ENCODE assay signal across 1 cellular context in the genomic region with DNA sequence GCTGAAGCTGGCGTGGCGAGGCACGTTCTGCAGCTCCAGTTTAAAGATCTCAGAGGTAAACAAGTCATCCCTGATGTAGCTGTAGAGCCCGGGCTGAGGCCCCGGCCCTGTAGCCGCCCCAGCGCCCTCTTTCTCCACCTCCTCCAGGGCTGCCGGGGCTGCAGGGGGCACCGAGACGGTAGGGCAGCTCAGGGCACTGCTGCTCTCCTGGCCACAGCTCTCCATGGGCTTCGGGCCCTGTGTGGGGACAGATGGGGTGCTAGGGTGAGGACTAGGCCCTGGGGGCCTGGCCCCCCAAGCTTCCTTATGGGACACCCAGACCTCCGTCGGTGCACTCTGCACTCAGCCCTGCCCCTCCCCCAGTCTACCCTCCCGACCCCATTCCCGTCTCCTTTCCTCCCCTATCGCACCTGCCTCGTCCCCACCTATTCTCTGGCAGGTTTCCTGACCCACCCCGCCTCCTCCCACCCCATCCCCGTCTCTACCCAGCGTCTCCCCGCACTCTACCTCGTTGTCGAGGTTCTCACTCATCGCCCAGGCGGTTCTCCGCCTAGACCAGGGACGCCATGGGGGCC.
TF ChIP-seq lines count a peak whose summit lies in the region.

No MANE protein-coding gene starts in this region.

TF ChIP-seq in HepG2, 621 proteins besides CTCF, POLR2A, EP300 and RAD21 (continued from another document):
- TF ChIP-seq, protein P1, sequence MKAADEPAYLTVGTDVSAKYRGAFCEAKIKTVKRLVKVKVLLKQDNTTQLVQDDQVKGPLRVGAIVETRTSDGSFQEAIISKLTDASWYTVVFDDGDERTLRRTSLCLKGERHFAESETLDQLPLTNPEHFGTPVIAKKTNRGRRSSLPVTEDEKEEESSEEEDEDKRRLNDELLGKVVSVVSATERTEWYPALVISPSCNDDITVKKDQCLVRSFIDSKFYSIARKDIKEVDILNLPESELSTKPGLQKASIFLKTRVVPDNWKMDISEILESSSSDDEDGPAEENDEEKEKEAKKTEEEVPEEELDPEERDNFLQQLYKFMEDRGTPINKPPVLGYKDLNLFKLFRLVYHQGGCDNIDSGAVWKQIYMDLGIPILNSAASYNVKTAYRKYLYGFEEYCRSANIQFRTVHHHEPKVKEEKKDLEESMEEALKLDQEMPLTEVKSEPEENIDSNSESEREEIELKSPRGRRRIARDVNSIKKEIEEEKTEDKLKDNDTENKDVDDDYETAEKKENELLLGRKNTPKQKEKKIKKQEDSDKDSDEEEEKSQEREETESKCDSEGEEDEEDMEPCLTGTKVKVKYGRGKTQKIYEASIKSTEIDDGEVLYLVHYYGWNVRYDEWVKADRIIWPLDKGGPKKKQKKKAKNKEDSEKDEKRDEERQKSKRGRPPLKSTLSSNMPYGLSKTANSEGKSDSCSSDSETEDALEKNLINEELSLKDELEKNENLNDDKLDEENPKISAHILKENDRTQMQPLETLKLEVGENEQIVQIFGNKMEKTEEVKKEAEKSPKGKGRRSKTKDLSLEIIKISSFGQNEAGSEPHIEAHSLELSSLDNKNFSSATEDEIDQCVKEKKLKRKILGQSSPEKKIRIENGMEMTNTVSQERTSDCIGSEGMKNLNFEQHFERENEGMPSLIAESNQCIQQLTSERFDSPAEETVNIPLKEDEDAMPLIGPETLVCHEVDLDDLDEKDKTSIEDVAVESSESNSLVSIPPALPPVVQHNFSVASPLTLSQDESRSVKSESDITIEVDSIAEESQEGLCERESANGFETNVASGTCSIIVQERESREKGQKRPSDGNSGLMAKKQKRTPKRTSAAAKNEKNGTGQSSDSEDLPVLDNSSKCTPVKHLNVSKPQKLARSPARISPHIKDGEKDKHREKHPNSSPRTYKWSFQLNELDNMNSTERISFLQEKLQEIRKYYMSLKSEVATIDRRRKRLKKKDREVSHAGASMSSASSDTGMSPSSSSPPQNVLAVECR (CRISPR knock-in tag; IDR thresholded peaks at IDR 0.05; ENCODE audit: borderline replicate concordance) = no peak
- TF ChIP-seq, protein P2, sequence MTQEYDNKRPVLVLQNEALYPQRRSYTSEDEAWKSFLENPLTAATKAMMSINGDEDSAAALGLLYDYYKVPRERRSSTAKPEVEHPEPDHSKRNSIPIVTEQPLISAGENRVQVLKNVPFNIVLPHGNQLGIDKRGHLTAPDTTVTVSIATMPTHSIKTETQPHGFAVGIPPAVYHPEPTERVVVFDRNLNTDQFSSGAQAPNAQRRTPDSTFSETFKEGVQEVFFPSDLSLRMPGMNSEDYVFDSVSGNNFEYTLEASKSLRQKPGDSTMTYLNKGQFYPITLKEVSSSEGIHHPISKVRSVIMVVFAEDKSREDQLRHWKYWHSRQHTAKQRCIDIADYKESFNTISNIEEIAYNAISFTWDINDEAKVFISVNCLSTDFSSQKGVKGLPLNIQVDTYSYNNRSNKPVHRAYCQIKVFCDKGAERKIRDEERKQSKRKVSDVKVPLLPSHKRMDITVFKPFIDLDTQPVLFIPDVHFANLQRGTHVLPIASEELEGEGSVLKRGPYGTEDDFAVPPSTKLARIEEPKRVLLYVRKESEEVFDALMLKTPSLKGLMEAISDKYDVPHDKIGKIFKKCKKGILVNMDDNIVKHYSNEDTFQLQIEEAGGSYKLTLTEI (CRISPR knock-in tag; conservative IDR thresholded peaks at IDR 0.05) = no peak
- TF ChIP-seq, protein P3, sequence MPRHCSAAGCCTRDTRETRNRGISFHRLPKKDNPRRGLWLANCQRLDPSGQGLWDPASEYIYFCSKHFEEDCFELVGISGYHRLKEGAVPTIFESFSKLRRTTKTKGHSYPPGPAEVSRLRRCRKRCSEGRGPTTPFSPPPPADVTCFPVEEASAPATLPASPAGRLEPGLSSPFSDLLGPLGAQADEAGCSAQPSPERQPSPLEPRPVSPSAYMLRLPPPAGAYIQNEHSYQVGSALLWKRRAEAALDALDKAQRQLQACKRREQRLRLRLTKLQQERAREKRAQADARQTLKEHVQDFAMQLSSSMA (CRISPR knock-in tag; IDR thresholded peaks at IDR 0.05) = no peak
- TF ChIP-seq ZC3H4 (CRISPR knock-in tag; IDR thresholded peaks at IDR 0.05; ENCODE audit: borderline replicate concordance) = no peak
- TF ChIP-seq ZNF761 (CRISPR knock-in tag; conservative IDR thresholded peaks at IDR 0.05) = no peak
- TF ChIP-seq, protein P4, sequence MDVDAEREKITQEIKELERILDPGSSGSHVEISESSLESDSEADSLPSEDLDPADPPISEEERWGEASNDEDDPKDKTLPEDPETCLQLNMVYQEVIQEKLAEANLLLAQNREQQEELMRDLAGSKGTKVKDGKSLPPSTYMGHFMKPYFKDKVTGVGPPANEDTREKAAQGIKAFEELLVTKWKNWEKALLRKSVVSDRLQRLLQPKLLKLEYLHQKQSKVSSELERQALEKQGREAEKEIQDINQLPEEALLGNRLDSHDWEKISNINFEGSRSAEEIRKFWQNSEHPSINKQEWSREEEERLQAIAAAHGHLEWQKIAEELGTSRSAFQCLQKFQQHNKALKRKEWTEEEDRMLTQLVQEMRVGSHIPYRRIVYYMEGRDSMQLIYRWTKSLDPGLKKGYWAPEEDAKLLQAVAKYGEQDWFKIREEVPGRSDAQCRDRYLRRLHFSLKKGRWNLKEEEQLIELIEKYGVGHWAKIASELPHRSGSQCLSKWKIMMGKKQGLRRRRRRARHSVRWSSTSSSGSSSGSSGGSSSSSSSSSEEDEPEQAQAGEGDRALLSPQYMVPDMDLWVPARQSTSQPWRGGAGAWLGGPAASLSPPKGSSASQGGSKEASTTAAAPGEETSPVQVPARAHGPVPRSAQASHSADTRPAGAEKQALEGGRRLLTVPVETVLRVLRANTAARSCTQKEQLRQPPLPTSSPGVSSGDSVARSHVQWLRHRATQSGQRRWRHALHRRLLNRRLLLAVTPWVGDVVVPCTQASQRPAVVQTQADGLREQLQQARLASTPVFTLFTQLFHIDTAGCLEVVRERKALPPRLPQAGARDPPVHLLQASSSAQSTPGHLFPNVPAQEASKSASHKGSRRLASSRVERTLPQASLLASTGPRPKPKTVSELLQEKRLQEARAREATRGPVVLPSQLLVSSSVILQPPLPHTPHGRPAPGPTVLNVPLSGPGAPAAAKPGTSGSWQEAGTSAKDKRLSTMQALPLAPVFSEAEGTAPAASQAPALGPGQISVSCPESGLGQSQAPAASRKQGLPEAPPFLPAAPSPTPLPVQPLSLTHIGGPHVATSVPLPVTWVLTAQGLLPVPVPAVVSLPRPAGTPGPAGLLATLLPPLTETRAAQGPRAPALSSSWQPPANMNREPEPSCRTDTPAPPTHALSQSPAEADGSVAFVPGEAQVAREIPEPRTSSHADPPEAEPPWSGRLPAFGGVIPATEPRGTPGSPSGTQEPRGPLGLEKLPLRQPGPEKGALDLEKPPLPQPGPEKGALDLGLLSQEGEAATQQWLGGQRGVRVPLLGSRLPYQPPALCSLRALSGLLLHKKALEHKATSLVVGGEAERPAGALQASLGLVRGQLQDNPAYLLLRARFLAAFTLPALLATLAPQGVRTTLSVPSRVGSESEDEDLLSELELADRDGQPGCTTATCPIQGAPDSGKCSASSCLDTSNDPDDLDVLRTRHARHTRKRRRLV (CRISPR knock-in tag; IDR thresholded peaks at IDR 0.05) = 0 out of 2 replicates have a peak, but pooled peaks have one; percentile 8
- no peak for TF ChIP-seq KDM1A (CRISPR knock-in tag; IDR thresholded peaks at IDR 0.05)
- no peak for TF ChIP-seq TEAD2 (CRISPR knock-in tag; IDR thresholded peaks at IDR 0.05)
- 0 out of 2 replicates have a peak, but pooled peaks have one; percentile 4 for TF ChIP-seq PHF8 (CRISPR knock-in tag; IDR thresholded peaks at IDR 0.05)
- TF ChIP-seq, protein P5, sequence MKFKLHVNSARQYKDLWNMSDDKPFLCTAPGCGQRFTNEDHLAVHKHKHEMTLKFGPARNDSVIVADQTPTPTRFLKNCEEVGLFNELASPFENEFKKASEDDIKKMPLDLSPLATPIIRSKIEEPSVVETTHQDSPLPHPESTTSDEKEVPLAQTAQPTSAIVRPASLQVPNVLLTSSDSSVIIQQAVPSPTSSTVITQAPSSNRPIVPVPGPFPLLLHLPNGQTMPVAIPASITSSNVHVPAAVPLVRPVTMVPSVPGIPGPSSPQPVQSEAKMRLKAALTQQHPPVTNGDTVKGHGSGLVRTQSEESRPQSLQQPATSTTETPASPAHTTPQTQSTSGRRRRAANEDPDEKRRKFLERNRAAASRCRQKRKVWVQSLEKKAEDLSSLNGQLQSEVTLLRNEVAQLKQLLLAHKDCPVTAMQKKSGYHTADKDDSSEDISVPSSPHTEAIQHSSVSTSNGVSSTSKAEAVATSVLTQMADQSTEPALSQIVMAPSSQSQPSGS (CRISPR knock-in tag; IDR thresholded peaks at IDR 0.05) = no peak
- TF ChIP-seq HMG20B (CRISPR knock-in tag; conservative IDR thresholded peaks at IDR 0.05) = no peak
- no peak for TF ChIP-seq ZSCAN22 (CRISPR knock-in tag; IDR thresholded peaks at IDR 0.05)
- no peak for TF ChIP-seq ZNF564 (CRISPR knock-in tag; IDR thresholded peaks at IDR 0.05)
- no peak for TF ChIP-seq KMT2B (CRISPR knock-in tag; IDR thresholded peaks at IDR 0.05)
